In the genomic region with DNA sequence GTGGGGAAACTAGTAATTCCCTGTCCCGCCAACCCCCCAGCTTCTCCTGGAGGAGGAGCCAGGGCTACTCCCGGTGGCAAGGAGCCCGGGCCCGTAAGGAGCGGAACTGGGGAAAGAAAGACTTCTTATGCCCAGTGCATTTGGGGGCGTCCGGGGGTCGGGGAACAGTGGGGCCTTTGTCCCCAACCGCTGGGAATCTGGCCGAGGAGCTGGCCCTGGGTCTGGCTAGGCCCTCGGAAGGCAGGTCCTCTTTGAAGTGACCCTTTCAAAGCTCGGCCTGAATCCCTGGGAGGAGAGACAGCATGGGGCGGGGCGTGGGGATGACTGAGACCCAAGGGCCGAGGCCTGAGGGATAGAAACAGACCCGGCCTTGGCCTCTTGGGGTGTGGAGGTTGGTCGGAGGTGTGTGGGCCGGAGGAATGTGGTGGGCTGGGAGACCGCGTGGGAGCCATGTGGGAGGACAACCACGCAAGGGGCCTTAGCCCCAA, we compare ENCODE assay signal across 19 cellular contexts. TPM values are rescaled to one million over a fixed set of nuclear protein-coding genes. Genes with fewer than 3 reads are reported as not detected.
DNase-seq lines count a peak whose midpoint lies in the region; ATAC-seq, FAIRE-seq and TF ChIP-seq lines count a peak whose summit lies in the region.
"Had no signal": no experiment of that assay in that cellular context is flagged by ENCODE, and none has a peak within 500 bp of the region (broad histone marks: within the 10 kb centered on the region; RNA-seq: fewer than 3 reads in every experiment).

No MANE protein-coding gene starts in this region.

- H3K9me3 Mint-ChIP-seq in nephron = no peaks in the 10 kb centered on the region
- H3K9me3 Mint-ChIP-seq: activated CD4-positive, alpha-beta T cell treated with anti-CD3 and anti-CD28 coated beads, Interleukin-2, amount 10 ng/mL, durations not matched to agents 24 days and 14 days had no signal

- H3K27ac Mint-ChIP-seq in nephron = peak overlapping the region in 2 of 3 experiments; percentile 55 to 74
- H3K27ac Mint-ChIP-seq: activated CD4-positive, alpha-beta T cell treated with anti-CD3 and anti-CD28 coated beads, Interleukin-2, amount 10 ng/mL, durations not matched to agents 24 days and 14 days had no signal

- no peak overlapping the region for H2BK5ac ChIP-seq in H1 (ENCODE audit: low read depth, low read length)

- peaks cover 9 to 23% (median 14%) of the 10 kb centered on the region in 4 experiments for H3K4me1 ChIP-seq in H1 (replicated peaks in 1 of 4; ENCODE audit: control insufficient read depth in 3 of 4, insufficient read depth in 4 of 4, low read length in 3 of 4)
- peaks cover 17% of the 10 kb centered on the region for H3K4me1 ChIP-seq in suprapubic skin

- H2AK5ac ChIP-seq in H1 (ENCODE audit: low read depth, low read length) = no peak overlapping the region

- FAIRE-seq in H1 (lab: Jason Lieb, UNC) = no peak

- H3K23me2 ChIP-seq in H1 (ENCODE audit: low read depth, low read length) = no peaks in the 10 kb centered on the region

- H3K9me3 ChIP-seq in H1 (ENCODE audit: insufficient read depth in 2 of 2, low read depth in 1 of 2, low read length in 1 of 2) (no peaks in the 10 kb centered on the region), suprapubic skin (no peaks in the 10 kb centered on the region)
- H3K9me3 ChIP-seq: SK-N-SH, thyroid gland had no signal

- TF ChIP-seq EP300 in H1 (IDR thresholded peaks at IDR 0.05; ENCODE audit: borderline replicate concordance in 1 of 2, low read depth in 2 of 2, low read length in 2 of 2) = no peak
- no peak for TF ChIP-seq EP300 in suprapubic skin (IDR thresholded peaks at IDR 0.05)

- H4K8ac ChIP-seq in H1 (ENCODE audit: extremely low read depth, insufficient read depth, low read length) = no peak overlapping the region; the same call in 1 of the 2 replicates

- H3K79me1 ChIP-seq in H1 (ENCODE audit: low read depth, low read length) = peaks cover 20% of the 10 kb centered on the region

- no peak overlapping the region for H2BK120ac ChIP-seq in H1 (replicated peaks; ENCODE audit: low read depth, low read length)

- TF ChIP-seq POLR2A in H1 (IDR thresholded peaks at IDR 0.05; ENCODE audit: control extremely low read depth in 1 of 2, low read depth in 2 of 2, low read length in 2 of 2) (no peak), suprapubic skin (IDR thresholded peaks at IDR 0.05) (no peak)

- no peak overlapping the region for H3K14ac ChIP-seq in H1 (ENCODE audit: insufficient read length)

- H3K56ac ChIP-seq in H1 (replicated peaks; ENCODE audit: insufficient read length, low read depth, low read length) = no peak overlapping the region

- H3K4me3 Mint-ChIP-seq in nephron = peak overlapping the region in 1 of 3 experiments; percentile 30
- H3K4me3 Mint-ChIP-seq: activated CD4-positive, alpha-beta T cell treated with anti-CD3 and anti-CD28 coated beads, Interleukin-2, amount 10 ng/mL, durations not matched to agents 24 days and 14 days had no signal

- peak overlapping the region; percentile 61; the same call in 1 of the 2 replicates for H2BK15ac ChIP-seq in H1 (ENCODE audit: low read length)

- H3K23ac ChIP-seq in H1 (ENCODE audit: insufficient read length) = no peak overlapping the region

- H4K20me1 ChIP-seq in H1 (replicated peaks in 1 of 2; ENCODE audit: control insufficient read depth in 1 of 2, insufficient read depth in 2 of 2, low read length in 2 of 2) = peaks cover 4 to 12% of the 10 kb centered on the region in 2 experiments

- TF ChIP-seq RAD21 in H1 (IDR thresholded peaks at IDR 0.05 in 1 of 2, conservative IDR thresholded peaks at IDR 0.05 in 1 of 2; ENCODE audit: low read depth in 2 of 2, low read length in 2 of 2) = no peak

- no peak overlapping the region for H2BK12ac ChIP-seq in H1 (ENCODE audit: low read depth, low read length)

- H4K91ac ChIP-seq in H1 (replicated peaks; ENCODE audit: insufficient read length, low read length) = no peak overlapping the region

- H3K27ac ChIP-seq in H1 (ENCODE audit: low read depth, low read length) (no peak overlapping the region), substantia nigra (ENCODE audit: low read depth, low read length, poor library complexity, severe bottlenecking) (peak overlapping the region; percentile 100), suprapubic skin (no peak overlapping the region)
- H3K27ac ChIP-seq: thyroid gland had no signal

- H3K79me2 ChIP-seq in H1 (ENCODE audit: control insufficient read depth in 1 of 2, insufficient read depth in 2 of 2, low read length in 2 of 2) = peaks cover 4 to 91% of the 10 kb centered on the region in 2 experiments; a peak in 3 of 4 replicates

- H3K4me2 ChIP-seq in H1 (ENCODE audit: insufficient read depth in 1 of 2, low read depth in 2 of 2, low read length in 2 of 2) = no peak overlapping the region
- H3K4me2 ChIP-seq: SK-N-SH had no signal

- WGBS in H1 (ENCODE audit: extremely low coverage in 1 of 2, insufficient coverage in 1 of 2, insufficient read length in 1 of 2, insufficient replicate concordance in 2 of 2, low coverage in 1 of 2, low lambda C conversion rate in 2 of 2, missing lambda C conversion rate in 1 of 2), 2 experiments = 91% methylated on average over 17 of the region's 21 CpGs; no CpG with 5 or more reads in 1 of the 2 experiments
- 82% methylated on average over 21 of the region's 21 CpGs for WGBS in suprapubic skin

- H3K36me3 ChIP-seq in H1 (ENCODE audit: control insufficient read depth in 2 of 4, insufficient read depth in 4 of 4, low read length in 3 of 4) (no peaks in the 10 kb centered on the region; a peak in 1 of 8 replicates), suprapubic skin (no peaks in the 10 kb centered on the region)
- H3K36me3 ChIP-seq: thyroid gland had no signal

- no peaks in the 10 kb centered on the region for H3K27me3 Mint-ChIP-seq in nephron (ENCODE audit: low read depth)

- H3K4ac ChIP-seq in H1 (replicated peaks; ENCODE audit: insufficient read length, low read depth, low read length) = no peak overlapping the region

- peak; percentile 43 for DNase-seq in RPMI7951 (ENCODE audit: low read depth)
- no peak for DNase-seq in H1 (ENCODE audit: low read depth in 1 of 2, low spot score in 2 of 2)
- peak in 40 of 49 donors; percentile 26 to 79 (median 56) for DNase-seq in substantia nigra (lab: John Stamatoyannopoulos, UW)
- no peak for DNase-seq in SHP77 (lab: John Stamatoyannopoulos, UW)
- no peak for DNase-seq in activated CD8-positive, alpha-beta memory T cell treated with anti-CD3 and anti-CD28 coated beads, Interleukin-2, amount 50 U/mL, for 48 hours
- DNase-seq in suprapubic skin (ENCODE audit: low spot score in 2 of 2) = no peak
- DNase-seq: activated CD4-positive, alpha-beta T cell treated with anti-CD3 and anti-CD28 coated beads, Interleukin-2, amount 10 ng/mL, durations not matched to agents 24 days and 14 days; activated naive CD4-positive, alpha-beta T cell; Calu3; KBM-7; NCI-H1092; NCI-H526; PC-3; SK-N-SH; stimulated activated CD4-positive, alpha-beta T cell treated with anti-CD3 and anti-CD28 coated beads, Interleukin-4, amount 100 ng/mL, for 1 hour; thyroid gland had no signal

- POLR2A ChIA-PET in H1 (lab: Charles Lee; ENCODE audit: partially characterized antibody) = interaction anchor here (0.6 to 10.5 kb wide), 6 partner anchors 9 to 521 kb away, joined by 3 to 107 read pairs (median 4); no protein-coding TSS in a partner anchor

- H3K27me3 ChIP-seq in H1 (replicated peaks in 1 of 4; ENCODE audit: control insufficient read depth in 3 of 4, extremely low read depth in 1 of 4, insufficient read depth in 3 of 4, low read length in 3 of 4) (no peaks in the 10 kb centered on the region), suprapubic skin (no peaks in the 10 kb centered on the region)
- H3K27me3 ChIP-seq: thyroid gland had no signal

- peaks cover 42% of the 10 kb centered on the region for H3K4me1 Mint-ChIP-seq in nephron

- no peak overlapping the region for H2BK20ac ChIP-seq in H1 (ENCODE audit: low read length)

- CTCF ChIA-PET in H1 (lab: Charles Lee; ENCODE audit: partially characterized antibody) = interaction anchor here (0.6 to 12.9 kb wide), 11 partner anchors 8 to 102 kb away, joined by 3 to 204 read pairs (median 4); partner anchors contain the start of gene ARHGAP23

- H3K36me3 Mint-ChIP-seq in nephron (ENCODE audit: low read depth) = no peaks in the 10 kb centered on the region

- no peak overlapping the region for H3K9ac ChIP-seq in H1 (replicated peaks in 1 of 4; ENCODE audit: extremely low read depth in 1 of 4, low read depth in 3 of 4, low read length in 3 of 4)
- H3K9ac ChIP-seq: SK-N-SH had no signal

- no peak for ATAC-seq in HG03469 (IDR thresholded peaks at IDR 0.05; ENCODE audit: unreplicated experiment)
- ATAC-seq: esophagus mucosa, PC-3 had no signal

- no peak overlapping the region for H3K4me3 ChIP-seq in H1 (ENCODE audit: extremely low read depth in 1 of 4, insufficient read depth in 2 of 4, low read depth in 3 of 4, low read length in 4 of 4)
- H3K4me3 ChIP-seq in suprapubic skin = no peak overlapping the region
- H3K4me3 ChIP-seq: thyroid gland had no signal

- no peak overlapping the region for H2AFZ ChIP-seq in H1 (ENCODE audit: low read length)

- H3K18ac ChIP-seq in H1 (ENCODE audit: extremely low read depth, low read length) = no peak overlapping the region; the same call in 1 of the 2 replicates

- TF ChIP-seq CTCF in H1 (IDR thresholded peaks at IDR 0.05; ENCODE audit: control extremely low read depth in 1 of 3, insufficient read depth in 1 of 3, low read depth in 1 of 3, low read length in 3 of 3) = no peak
- TF ChIP-seq CTCF in nephron (IDR thresholded peaks at IDR 0.05; ENCODE audit: unreplicated experiment in 3 of 3) = no peak
- TF ChIP-seq CTCF in suprapubic skin (IDR thresholded peaks at IDR 0.05) = no peak

- no peak overlapping the region for H4K5ac ChIP-seq in H1 (ENCODE audit: insufficient read length, low read depth, low read length)

TF ChIP-seq in H1, 55 proteins besides CTCF, POLR2A, EP300 and RAD21 (continues in another document):
- TF ChIP-seq ASH2L (IDR thresholded peaks at IDR 0.05; ENCODE audit: low read length) (no peak), GABPA (IDR thresholded peaks at IDR 0.05; ENCODE audit: borderline replicate concordance, insufficient read depth, low read length) (no peak), TAF7 (optimal IDR thresholded peaks at IDR 0.05; ENCODE audit: borderline replicate concordance, low read depth, low read length) (no peak), SIN3A (conservative IDR thresholded peaks at IDR 0.05 in 1 of 2, IDR thresholded peaks at IDR 0.05 in 1 of 2; ENCODE audit: low read depth in 1 of 2, low read length in 2 of 2) (no peak)

RNA-seq across cellular contexts. Expression of gene ARHGAP23, which starts 6.0 kb away (rescaled TPM):
- total RNA-seq in RPMI7951 (2014; rRNA removed; shearing (Covaris generic)) = 4.6 and 6.3 TPM in 2 replicates
- total RNA-seq in H1 (2021; fragmentation: NEBNext Ultra II Directional; extraction: Animal tissue kit (Norgen Biotek cat#: 25700)) = 107 and 108 TPM in 2 replicates
- 16.3 and 28.6 TPM in 2 replicates for polyA plus RNA-seq in H1 (2011; rRNA removed)
- 21.0 TPM for polyA plus RNA-seq in H1 (2011; cell fraction: cytosol; rRNA removed)
- 52.6 TPM for polyA plus RNA-seq in H1 (2011; cell fraction: nucleus; rRNA removed)
- polyA plus RNA-seq in H1 (2012, experiment 1 of 2) = 39.3 to 66.4 TPM (median 42.6 TPM) in 4 replicates
- 39.0 TPM for polyA plus RNA-seq in H1 (2012, experiment 2 of 2)
- polyA plus RNA-seq in H1 (2013, experiment 1 of 2) = 43.2 TPM
- polyA plus RNA-seq in H1 (2013, experiment 2 of 2) = 43.6 TPM
- polyA minus RNA-seq in H1 (2011; rRNA and poly(A)+ RNA removed) = 23.8 and 36.4 TPM in 2 replicates
- 25.8 TPM for polyA minus RNA-seq in H1 (2011; cell fraction: cytosol; rRNA and poly(A)+ RNA removed)
- polyA minus RNA-seq in H1 (2011; cell fraction: nucleus; rRNA and poly(A)+ RNA removed) = 69.0 TPM
- total RNA-seq in suprapubic skin = 100 to 1,000 TPM in 3 of 4 donors, 10 to 100 TPM in 1; 94.8 to 149 (median 121) TPM

Comparison
In these comparisons a context has a peak if more than half of its experiments do, and no peak if none do; other contexts are left out.
1. DNase-seq: peak in RPMI7951 (single experiment) and substantia nigra (40 of 49); none in H1 (0 of 2), SHP77 (0 of 2), activated CD8-positive, alpha-beta memory T cell treated with anti-CD3 and anti-CD28 coated beads, Interleukin-2, amount 50 U/mL, for 48 hours (single experiment) and suprapubic skin (0 of 2).
2. RNA of gene ARHGAP23, which starts 6.0 kb away (total RNA-seq): 94.8 to 149 TPM in suprapubic skin and 107 to 108 TPM in H1; 4.6 to 6.3 TPM in RPMI7951; every median in the first group is over 10 times any median in the second.